In the genomic region with DNA sequence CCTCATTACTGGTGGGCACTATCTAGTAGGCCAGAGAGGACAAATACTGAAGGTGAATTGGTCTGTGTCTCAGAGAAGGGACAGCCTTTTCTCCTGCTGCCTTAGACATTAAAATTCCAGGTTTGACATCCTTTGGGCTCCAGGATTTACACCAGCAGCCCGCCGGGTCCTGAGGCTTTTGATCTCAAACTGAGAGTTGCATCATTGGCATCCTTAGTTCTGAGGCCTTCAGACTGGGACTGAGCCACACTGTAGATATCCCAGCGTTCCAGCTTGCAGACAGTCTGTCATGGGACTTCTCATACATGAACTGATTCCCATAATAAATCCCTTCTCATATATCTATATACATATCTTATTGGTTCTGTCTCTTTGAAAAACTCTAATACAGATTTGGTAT, we compare ENCODE assay signal across 2 cellular contexts.
TF ChIP-seq lines count a peak whose summit lies in the region.

No MANE protein-coding gene starts in this region.

TF ChIP-seq in A549, 52 proteins besides CTCF, POLR2A, EP300 and RAD21 (continued from another document):
- TF ChIP-seq, protein P1, sequence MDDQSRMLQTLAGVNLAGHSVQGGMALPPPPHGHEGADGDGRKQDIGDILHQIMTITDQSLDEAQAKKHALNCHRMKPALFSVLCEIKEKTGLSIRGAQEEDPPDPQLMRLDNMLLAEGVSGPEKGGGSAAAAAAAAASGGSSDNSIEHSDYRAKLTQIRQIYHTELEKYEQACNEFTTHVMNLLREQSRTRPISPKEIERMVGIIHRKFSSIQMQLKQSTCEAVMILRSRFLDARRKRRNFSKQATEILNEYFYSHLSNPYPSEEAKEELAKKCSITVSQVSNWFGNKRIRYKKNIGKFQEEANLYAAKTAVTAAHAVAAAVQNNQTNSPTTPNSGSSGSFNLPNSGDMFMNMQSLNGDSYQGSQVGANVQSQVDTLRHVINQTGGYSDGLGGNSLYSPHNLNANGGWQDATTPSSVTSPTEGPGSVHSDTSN (IDR thresholded peaks at IDR 0.05) = no peak
- TF ChIP-seq PHF8 (IDR thresholded peaks at IDR 0.05; ENCODE audit: borderline replicate concordance, low read depth) = no peak
- TF ChIP-seq, protein P2, sequence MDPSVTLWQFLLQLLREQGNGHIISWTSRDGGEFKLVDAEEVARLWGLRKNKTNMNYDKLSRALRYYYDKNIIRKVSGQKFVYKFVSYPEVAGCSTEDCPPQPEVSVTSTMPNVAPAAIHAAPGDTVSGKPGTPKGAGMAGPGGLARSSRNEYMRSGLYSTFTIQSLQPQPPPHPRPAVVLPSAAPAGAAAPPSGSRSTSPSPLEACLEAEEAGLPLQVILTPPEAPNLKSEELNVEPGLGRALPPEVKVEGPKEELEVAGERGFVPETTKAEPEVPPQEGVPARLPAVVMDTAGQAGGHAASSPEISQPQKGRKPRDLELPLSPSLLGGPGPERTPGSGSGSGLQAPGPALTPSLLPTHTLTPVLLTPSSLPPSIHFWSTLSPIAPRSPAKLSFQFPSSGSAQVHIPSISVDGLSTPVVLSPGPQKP (IDR thresholded peaks at IDR 0.05; ENCODE audit: low read depth, low read length) = no peak
- TF ChIP-seq, protein P3, sequence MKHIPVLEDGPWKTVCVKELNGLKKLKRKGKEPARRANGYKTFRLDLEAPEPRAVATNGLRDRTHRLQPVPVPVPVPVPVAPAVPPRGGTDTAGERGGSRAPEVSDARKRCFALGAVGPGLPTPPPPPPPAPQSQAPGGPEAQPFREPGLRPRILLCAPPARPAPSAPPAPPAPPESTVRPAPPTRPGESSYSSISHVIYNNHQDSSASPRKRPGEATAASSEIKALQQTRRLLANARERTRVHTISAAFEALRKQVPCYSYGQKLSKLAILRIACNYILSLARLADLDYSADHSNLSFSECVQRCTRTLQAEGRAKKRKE (CRISPR knock-in tag; IDR thresholded peaks at IDR 0.05; ENCODE audit: low read depth) = no peak
TF ChIP-seq in A549: peak in this region for 0.

TF ChIP-seq in HepG2, 621 proteins besides CTCF, POLR2A, EP300 and RAD21 (continued from another document):
- TF ChIP-seq, protein P4, sequence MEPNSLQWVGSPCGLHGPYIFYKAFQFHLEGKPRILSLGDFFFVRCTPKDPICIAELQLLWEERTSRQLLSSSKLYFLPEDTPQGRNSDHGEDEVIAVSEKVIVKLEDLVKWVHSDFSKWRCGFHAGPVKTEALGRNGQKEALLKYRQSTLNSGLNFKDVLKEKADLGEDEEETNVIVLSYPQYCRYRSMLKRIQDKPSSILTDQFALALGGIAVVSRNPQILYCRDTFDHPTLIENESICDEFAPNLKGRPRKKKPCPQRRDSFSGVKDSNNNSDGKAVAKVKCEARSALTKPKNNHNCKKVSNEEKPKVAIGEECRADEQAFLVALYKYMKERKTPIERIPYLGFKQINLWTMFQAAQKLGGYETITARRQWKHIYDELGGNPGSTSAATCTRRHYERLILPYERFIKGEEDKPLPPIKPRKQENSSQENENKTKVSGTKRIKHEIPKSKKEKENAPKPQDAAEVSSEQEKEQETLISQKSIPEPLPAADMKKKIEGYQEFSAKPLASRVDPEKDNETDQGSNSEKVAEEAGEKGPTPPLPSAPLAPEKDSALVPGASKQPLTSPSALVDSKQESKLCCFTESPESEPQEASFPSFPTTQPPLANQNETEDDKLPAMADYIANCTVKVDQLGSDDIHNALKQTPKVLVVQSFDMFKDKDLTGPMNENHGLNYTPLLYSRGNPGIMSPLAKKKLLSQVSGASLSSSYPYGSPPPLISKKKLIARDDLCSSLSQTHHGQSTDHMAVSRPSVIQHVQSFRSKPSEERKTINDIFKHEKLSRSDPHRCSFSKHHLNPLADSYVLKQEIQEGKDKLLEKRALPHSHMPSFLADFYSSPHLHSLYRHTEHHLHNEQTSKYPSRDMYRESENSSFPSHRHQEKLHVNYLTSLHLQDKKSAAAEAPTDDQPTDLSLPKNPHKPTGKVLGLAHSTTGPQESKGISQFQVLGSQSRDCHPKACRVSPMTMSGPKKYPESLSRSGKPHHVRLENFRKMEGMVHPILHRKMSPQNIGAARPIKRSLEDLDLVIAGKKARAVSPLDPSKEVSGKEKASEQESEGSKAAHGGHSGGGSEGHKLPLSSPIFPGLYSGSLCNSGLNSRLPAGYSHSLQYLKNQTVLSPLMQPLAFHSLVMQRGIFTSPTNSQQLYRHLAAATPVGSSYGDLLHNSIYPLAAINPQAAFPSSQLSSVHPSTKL (CRISPR knock-in tag; IDR thresholded peaks at IDR 0.05) = peak; percentile 49; the same call in 1 of the 2 replicates
- TF ChIP-seq TEAD3 (CRISPR knock-in tag; optimal IDR thresholded peaks at IDR 0.05; ENCODE audit: borderline replicate concordance) = peak; percentile 44
- TF ChIP-seq, protein P5, sequence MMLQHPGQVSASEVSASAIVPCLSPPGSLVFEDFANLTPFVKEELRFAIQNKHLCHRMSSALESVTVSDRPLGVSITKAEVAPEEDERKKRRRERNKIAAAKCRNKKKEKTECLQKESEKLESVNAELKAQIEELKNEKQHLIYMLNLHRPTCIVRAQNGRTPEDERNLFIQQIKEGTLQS (CRISPR knock-in tag; IDR thresholded peaks at IDR 0.05) = 0 out of 2 replicates have a peak, but pooled peaks have one; percentile 15
- no peak for TF ChIP-seq ZNF619 (CRISPR knock-in tag; IDR thresholded peaks at IDR 0.05)
- TF ChIP-seq ZFY (CRISPR knock-in tag; IDR thresholded peaks at IDR 0.05) = no peak
- peak; percentile 82 for TF ChIP-seq CEBPG (CRISPR knock-in tag; IDR thresholded peaks at IDR 0.05)
- peak; percentile 76 for TF ChIP-seq CEBPB (IDR thresholded peaks at IDR 0.05; ENCODE audit: borderline replicate concordance, low read depth, low read length)
- TF ChIP-seq, protein P6, sequence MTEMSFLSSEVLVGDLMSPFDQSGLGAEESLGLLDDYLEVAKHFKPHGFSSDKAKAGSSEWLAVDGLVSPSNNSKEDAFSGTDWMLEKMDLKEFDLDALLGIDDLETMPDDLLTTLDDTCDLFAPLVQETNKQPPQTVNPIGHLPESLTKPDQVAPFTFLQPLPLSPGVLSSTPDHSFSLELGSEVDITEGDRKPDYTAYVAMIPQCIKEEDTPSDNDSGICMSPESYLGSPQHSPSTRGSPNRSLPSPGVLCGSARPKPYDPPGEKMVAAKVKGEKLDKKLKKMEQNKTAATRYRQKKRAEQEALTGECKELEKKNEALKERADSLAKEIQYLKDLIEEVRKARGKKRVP (CRISPR knock-in tag; IDR thresholded peaks at IDR 0.05) = peak in 1 of 2 experiments; percentile 70; a peak in 2 of 4 replicates
- no peak for TF ChIP-seq ZNF546 (CRISPR knock-in tag; conservative IDR thresholded peaks at IDR 0.05)
- peak; percentile 63; the same call in 1 of the 2 replicates for TF ChIP-seq ZNF644 (CRISPR knock-in tag; IDR thresholded peaks at IDR 0.05; ENCODE audit: low read depth)
- no peak for TF ChIP-seq SOX13 (IDR thresholded peaks at IDR 0.05)
- TF ChIP-seq SOX13 (CRISPR knock-in tag; conservative IDR thresholded peaks at IDR 0.05 in 1 of 2, IDR thresholded peaks at IDR 0.05 in 1 of 2) = 0 out of 4 replicates have a peak, but pooled peaks of 1 of the 2 experiments have one; percentile 16
- no peak for TF ChIP-seq LCORL (IDR thresholded peaks at IDR 0.05)
- TF ChIP-seq LCORL (CRISPR knock-in tag; IDR thresholded peaks at IDR 0.05) = peak; percentile 23; the same call in 1 of the 2 replicates
